2 cellular contexts compared by ENCODE assay signal in the genomic region with DNA sequence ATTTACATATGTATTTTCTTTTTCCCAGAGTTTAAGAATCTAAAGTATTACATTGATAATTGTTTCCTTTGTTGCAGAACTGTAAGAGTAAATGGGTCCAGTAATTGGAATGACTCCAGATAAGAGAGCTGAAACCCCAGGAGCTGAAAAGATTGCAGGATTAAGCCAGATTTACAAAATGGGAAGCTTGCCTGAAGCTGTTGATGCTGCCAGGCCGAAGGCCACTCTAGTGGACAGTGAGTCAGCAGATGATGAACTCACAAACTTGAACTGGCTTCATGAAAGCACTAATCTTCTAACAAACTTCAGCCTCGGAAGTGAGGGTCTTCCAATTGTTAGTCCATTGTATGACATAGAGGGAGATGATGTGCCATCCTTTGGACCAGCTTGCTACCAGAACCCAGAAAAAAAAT.
A peak's percentile ranks its signal among the peaks of the same experiment; 100 is the strongest.
TF ChIP-seq lines count a peak whose summit lies in the region.

No MANE protein-coding gene starts in this region.

TF ChIP-seq in SK-N-SH, 30 proteins besides CTCF, POLR2A, EP300 and RAD21 (continued from another document and continues in another):
- TF ChIP-seq, protein P1, sequence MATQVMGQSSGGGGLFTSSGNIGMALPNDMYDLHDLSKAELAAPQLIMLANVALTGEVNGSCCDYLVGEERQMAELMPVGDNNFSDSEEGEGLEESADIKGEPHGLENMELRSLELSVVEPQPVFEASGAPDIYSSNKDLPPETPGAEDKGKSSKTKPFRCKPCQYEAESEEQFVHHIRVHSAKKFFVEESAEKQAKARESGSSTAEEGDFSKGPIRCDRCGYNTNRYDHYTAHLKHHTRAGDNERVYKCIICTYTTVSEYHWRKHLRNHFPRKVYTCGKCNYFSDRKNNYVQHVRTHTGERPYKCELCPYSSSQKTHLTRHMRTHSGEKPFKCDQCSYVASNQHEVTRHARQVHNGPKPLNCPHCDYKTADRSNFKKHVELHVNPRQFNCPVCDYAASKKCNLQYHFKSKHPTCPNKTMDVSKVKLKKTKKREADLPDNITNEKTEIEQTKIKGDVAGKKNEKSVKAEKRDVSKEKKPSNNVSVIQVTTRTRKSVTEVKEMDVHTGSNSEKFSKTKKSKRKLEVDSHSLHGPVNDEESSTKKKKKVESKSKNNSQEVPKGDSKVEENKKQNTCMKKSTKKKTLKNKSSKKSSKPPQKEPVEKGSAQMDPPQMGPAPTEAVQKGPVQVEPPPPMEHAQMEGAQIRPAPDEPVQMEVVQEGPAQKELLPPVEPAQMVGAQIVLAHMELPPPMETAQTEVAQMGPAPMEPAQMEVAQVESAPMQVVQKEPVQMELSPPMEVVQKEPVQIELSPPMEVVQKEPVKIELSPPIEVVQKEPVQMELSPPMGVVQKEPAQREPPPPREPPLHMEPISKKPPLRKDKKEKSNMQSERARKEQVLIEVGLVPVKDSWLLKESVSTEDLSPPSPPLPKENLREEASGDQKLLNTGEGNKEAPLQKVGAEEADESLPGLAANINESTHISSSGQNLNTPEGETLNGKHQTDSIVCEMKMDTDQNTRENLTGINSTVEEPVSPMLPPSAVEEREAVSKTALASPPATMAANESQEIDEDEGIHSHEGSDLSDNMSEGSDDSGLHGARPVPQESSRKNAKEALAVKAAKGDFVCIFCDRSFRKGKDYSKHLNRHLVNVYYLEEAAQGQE (IDR thresholded peaks at IDR 0.05; ENCODE audit: low read depth, low read length) = no peak
- TF ChIP-seq FOXM1 (IDR thresholded peaks at IDR 0.05; ENCODE audit: low read depth) (no peak), MEF2A (IDR thresholded peaks at IDR 0.05; ENCODE audit: borderline replicate concordance, low read depth) (no peak), RXRA (IDR thresholded peaks at IDR 0.05; ENCODE audit: borderline replicate concordance, low read depth) (no peak), NRF1 (IDR thresholded peaks at IDR 0.05; ENCODE audit: low read depth, low read length) (no peak), SMC3 (IDR thresholded peaks at IDR 0.05; ENCODE audit: low read depth, low read length) (no peak), FOSL2 (IDR thresholded peaks at IDR 0.05; ENCODE audit: borderline replicate concordance, low read depth) (peak; percentile 17; the same call in 1 of the 2 replicates), TCF12 (IDR thresholded peaks at IDR 0.05) (no peak), POLR2AphosphoS5 (IDR thresholded peaks at IDR 0.05; ENCODE audit: low read depth, low read length) (no peak), TEAD4 (IDR thresholded peaks at IDR 0.05; ENCODE audit: borderline replicate concordance, insufficient read depth) (0 out of 2 replicates have a peak, but pooled peaks have one; percentile 8), GATA2 (CRISPR knock-in tag; IDR thresholded peaks at IDR 0.05) (no peak), ZBTB33 (IDR thresholded peaks at IDR 0.05; ENCODE audit: borderline replicate concordance, low read depth) (no peak), FOXJ3 (CRISPR knock-in tag; IDR thresholded peaks at IDR 0.05) (no peak), RCOR1 (IDR thresholded peaks at IDR 0.05; ENCODE audit: low read length) (no peak), USF1 (IDR thresholded peaks at IDR 0.05; ENCODE audit: borderline replicate concordance, low read depth) (no peak), JUND (IDR thresholded peaks at IDR 0.05) (peak; percentile 21; the same call in 1 of the 2 replicates)
- TF ChIP-seq, protein P2, sequence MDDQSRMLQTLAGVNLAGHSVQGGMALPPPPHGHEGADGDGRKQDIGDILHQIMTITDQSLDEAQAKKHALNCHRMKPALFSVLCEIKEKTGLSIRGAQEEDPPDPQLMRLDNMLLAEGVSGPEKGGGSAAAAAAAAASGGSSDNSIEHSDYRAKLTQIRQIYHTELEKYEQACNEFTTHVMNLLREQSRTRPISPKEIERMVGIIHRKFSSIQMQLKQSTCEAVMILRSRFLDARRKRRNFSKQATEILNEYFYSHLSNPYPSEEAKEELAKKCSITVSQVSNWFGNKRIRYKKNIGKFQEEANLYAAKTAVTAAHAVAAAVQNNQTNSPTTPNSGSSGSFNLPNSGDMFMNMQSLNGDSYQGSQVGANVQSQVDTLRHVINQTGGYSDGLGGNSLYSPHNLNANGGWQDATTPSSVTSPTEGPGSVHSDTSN (IDR thresholded peaks at IDR 0.05) = peak; percentile 32; the same call in 1 of the 2 replicates
- TF ChIP-seq, protein P3, sequence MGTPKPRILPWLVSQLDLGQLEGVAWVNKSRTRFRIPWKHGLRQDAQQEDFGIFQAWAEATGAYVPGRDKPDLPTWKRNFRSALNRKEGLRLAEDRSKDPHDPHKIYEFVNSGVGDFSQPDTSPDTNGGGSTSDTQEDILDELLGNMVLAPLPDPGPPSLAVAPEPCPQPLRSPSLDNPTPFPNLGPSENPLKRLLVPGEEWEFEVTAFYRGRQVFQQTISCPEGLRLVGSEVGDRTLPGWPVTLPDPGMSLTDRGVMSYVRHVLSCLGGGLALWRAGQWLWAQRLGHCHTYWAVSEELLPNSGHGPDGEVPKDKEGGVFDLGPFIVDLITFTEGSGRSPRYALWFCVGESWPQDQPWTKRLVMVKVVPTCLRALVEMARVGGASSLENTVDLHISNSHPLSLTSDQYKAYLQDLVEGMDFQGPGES (IDR thresholded peaks at IDR 0.05; ENCODE audit: low read depth, low read length) = no peak
- TF ChIP-seq, protein P4, sequence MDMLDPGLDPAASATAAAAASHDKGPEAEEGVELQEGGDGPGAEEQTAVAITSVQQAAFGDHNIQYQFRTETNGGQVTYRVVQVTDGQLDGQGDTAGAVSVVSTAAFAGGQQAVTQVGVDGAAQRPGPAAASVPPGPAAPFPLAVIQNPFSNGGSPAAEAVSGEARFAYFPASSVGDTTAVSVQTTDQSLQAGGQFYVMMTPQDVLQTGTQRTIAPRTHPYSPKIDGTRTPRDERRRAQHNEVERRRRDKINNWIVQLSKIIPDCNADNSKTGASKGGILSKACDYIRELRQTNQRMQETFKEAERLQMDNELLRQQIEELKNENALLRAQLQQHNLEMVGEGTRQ (IDR thresholded peaks at IDR 0.05; ENCODE audit: borderline replicate concordance, low read depth, low read length) = no peak

TF ChIP-seq in SK-N-SH treated with all-trans-retinoic acid at 6 μM for 48 hours, 23 proteins besides CTCF, POLR2A, EP300 and RAD21 (continued from another document):
- TF ChIP-seq ZC3H10 (CRISPR knock-in tag; IDR thresholded peaks at IDR 0.05) = no peak
